ENCODE assay signal across 11 cellular contexts in the genomic region with DNA sequence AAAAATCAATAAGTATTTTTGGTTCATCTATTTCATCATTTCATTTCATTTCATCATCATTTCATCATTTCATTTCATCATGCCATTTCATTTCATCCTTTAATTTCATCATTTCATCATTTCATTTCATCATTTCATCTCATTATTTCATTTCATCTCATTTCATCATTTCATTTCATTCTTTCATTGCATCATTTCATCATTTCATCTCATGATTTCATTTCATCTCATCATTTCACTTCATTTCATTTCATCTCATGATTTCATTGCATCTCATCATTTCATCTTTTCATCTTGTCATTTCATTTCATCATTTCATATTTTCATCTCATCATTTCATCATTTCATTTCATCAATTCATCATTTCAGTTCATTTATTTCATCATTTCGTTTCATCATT. TPM values are rescaled to one million over a fixed set of nuclear protein-coding genes. Genes with fewer than 3 reads are reported as not detected.
DNase-seq lines count a peak whose midpoint lies in the region; ATAC-seq, FAIRE-seq and TF ChIP-seq lines count a peak whose summit lies in the region.
"Not testable (repeated sequence)": the region's sequence is repeated elsewhere in the genome, so short reads cannot be mapped to it uniquely, and the experiment has no call there.
"Had no signal": no experiment of that assay in that cellular context is flagged by ENCODE, and none has a peak within 500 bp of the region (broad histone marks: within the 10 kb centered on the region; RNA-seq: fewer than 3 reads in every experiment).

No MANE protein-coding gene starts in this region.

- in situ Hi-C loops in HepG2 (cut with HindIII; ENCODE audit: extremely low pct_ligation_motif_present, low pct_unique_long_range_greater_than_20kb) = not testable (repeated sequence)

- not testable (repeated sequence) for H4K20me1 ChIP-seq in astrocyte (ENCODE audit: insufficient read depth, low read length); HepG2 (ENCODE audit: insufficient read depth, low read length)

- H3K36me3 ChIP-seq in HEK293 (ENCODE audit: control insufficient read depth in 2 of 2, insufficient read depth in 1 of 2, low read length in 2 of 2); astrocyte (ENCODE audit: insufficient read depth, low read length); HepG2 (replicated peaks in 1 of 2; ENCODE audit: control insufficient read depth in 1 of 2, insufficient read depth in 2 of 2, low read length in 2 of 2): not testable (repeated sequence)

- not testable (repeated sequence) for TF ChIP-seq POLR2A in HepG2 (IDR thresholded peaks at IDR 0.05; ENCODE audit: insufficient read depth in 1 of 2, low read depth in 2 of 2, low read length in 2 of 2)

- not testable (repeated sequence) for TF ChIP-seq EP300 in HepG2 (IDR thresholded peaks at IDR 0.05; ENCODE audit: low read depth in 2 of 2, low read length in 2 of 2); HepG2 (CRISPR knock-in tag; IDR thresholded peaks at IDR 0.05; ENCODE audit: borderline replicate concordance)

- H3K9me3 ChIP-seq in HEK293 (ENCODE audit: control insufficient read depth, insufficient read depth, low read depth, low read length); astrocyte (ENCODE audit: insufficient read depth, low read depth, low read length); HepG2 (ENCODE audit: low read length): not testable (repeated sequence)

- not testable (repeated sequence) for H3K4me2 ChIP-seq in astrocyte (ENCODE audit: low read length); HepG2 (ENCODE audit: low read depth, low read length)

- not testable (repeated sequence) for H3K27me3 Mint-ChIP-seq in activated naive CD8-positive, alpha-beta T cell treated with anti-CD3 and anti-CD28 coated beads for 36 hours; astrocyte (ENCODE audit: low read depth, unreplicated experiment); stimulated activated naive CD8-positive, alpha-beta T cell treated with anti-CD3 and anti-CD28 coated beads, Interleukin-15, Interleukin-2, amounts not matched to agents 100 ng/mL and 50 ng/mL, for 24 hours

- H2AFZ ChIP-seq in astrocyte (ENCODE audit: low read depth, low read length); HepG2 (ENCODE audit: low read length): not testable (repeated sequence)

- not testable (repeated sequence) for H3K4me1 Mint-ChIP-seq in activated naive CD8-positive, alpha-beta T cell treated with anti-CD3 and anti-CD28 coated beads for 36 hours; astrocyte (ENCODE audit: low read depth, unreplicated experiment); stimulated activated naive CD8-positive, alpha-beta T cell treated with anti-CD3 and anti-CD28 coated beads, Interleukin-15, Interleukin-2, amounts not matched to agents 100 ng/mL and 50 ng/mL, for 24 hours (ENCODE audit: low read depth)

- POLR2A ChIA-PET in HEK293 (lab: Yijun Ruan, JAX); HepG2 (lab: Yijun Ruan, JAX): not testable (repeated sequence)

- peak overlapping the region; percentile 46 for H3K27ac Mint-ChIP-seq in activated naive CD8-positive, alpha-beta T cell treated with anti-CD3 and anti-CD28 coated beads for 36 hours
- not testable (repeated sequence) for H3K27ac Mint-ChIP-seq in astrocyte (ENCODE audit: unreplicated experiment)
- H3K27ac Mint-ChIP-seq in stimulated activated naive CD8-positive, alpha-beta T cell treated with anti-CD3 and anti-CD28 coated beads, Interleukin-15, Interleukin-2, amounts not matched to agents 100 ng/mL and 50 ng/mL, for 24 hours = peak overlapping the region; percentile 72

- intact Hi-C loops in HepG2 (cut with micrococcal nuclease; ENCODE audit: unreplicated experiment) = not testable (repeated sequence)

- ATAC-seq in HepG2 = not testable (repeated sequence)

- H3K27me3 ChIP-seq in astrocyte (ENCODE audit: insufficient read depth, low read length); HepG2 (ENCODE audit: control insufficient read depth in 1 of 2, insufficient read depth in 2 of 2, low read length in 2 of 2): not testable (repeated sequence)

- not testable (repeated sequence) for H3K9ac ChIP-seq in astrocyte (ENCODE audit: low read length); HepG2 (ENCODE audit: insufficient read depth, low read depth, low read length)

- CTCF ChIA-PET in HEK293 (lab: Yijun Ruan, JAX); HepG2 (lab: Yijun Ruan, JAX; ENCODE audit: low intra/inter-chr PET ratio, low total read pairs): not testable (repeated sequence)

- DNase-seq in RCC 7860 (ENCODE audit: low spot score); activated naive CD8-positive, alpha-beta T cell treated with anti-CD3 and anti-CD28 coated beads for 36 hours; astrocyte (ENCODE audit: low read depth); HepG2 (ENCODE audit: low spot score): not testable (repeated sequence)

- peaks cover 10% of the 10 kb centered on the region for H3K36me3 Mint-ChIP-seq in activated naive CD8-positive, alpha-beta T cell treated with anti-CD3 and anti-CD28 coated beads for 36 hours
- H3K36me3 Mint-ChIP-seq in astrocyte (ENCODE audit: low read depth, unreplicated experiment) = not testable (repeated sequence)
- peaks cover 11% of the 10 kb centered on the region for H3K36me3 Mint-ChIP-seq in stimulated activated naive CD8-positive, alpha-beta T cell treated with anti-CD3 and anti-CD28 coated beads, Interleukin-15, Interleukin-2, amounts not matched to agents 100 ng/mL and 50 ng/mL, for 24 hours (ENCODE audit: low read depth)

- H3K27ac ChIP-seq in HEK293 (ENCODE audit: extremely low read depth, low read depth, low read length); astrocyte (ENCODE audit: low read depth, low read length); HepG2 (ENCODE audit: extremely low read length, insufficient read depth, low read length): not testable (repeated sequence)

- H3K9me3 Mint-ChIP-seq in activated naive CD8-positive, alpha-beta T cell treated with anti-CD3 and anti-CD28 coated beads for 36 hours = peaks cover 16% of the 10 kb centered on the region
- H3K9me3 Mint-ChIP-seq in astrocyte (ENCODE audit: unreplicated experiment) = peaks cover 16% of the 10 kb centered on the region
- peaks cover 13% of the 10 kb centered on the region for H3K9me3 Mint-ChIP-seq in stimulated activated naive CD8-positive, alpha-beta T cell treated with anti-CD3 and anti-CD28 coated beads, Interleukin-15, Interleukin-2, amounts not matched to agents 100 ng/mL and 50 ng/mL, for 24 hours

- peak; percentile 7 for FAIRE-seq in RCC 7860 (lab: Jason Lieb, UNC)
- FAIRE-seq in astrocyte (lab: Jason Lieb, UNC) = peak; percentile 73
- peak; percentile 43 for FAIRE-seq in colon (lab: Jason Lieb, UNC)
- not testable (repeated sequence) for FAIRE-seq in HepG2 (lab: Jason Lieb, UNC)

- not testable (repeated sequence) for H3K4me3 ChIP-seq in HEK293 (ENCODE audit: low read depth, low read length); astrocyte (ENCODE audit: insufficient read depth, low read depth, low read length); HepG2 (replicated peaks in 1 of 3; ENCODE audit: insufficient read depth in 1 of 3, low read depth in 2 of 3, low read length in 3 of 3)

- BruUV-seq in HepG2 (replicated peaks; lab: Mats Ljungman, UMichigan) = not testable (repeated sequence)

- TF ChIP-seq CTCF in HEK293 (tag by site-specific recombination; IDR thresholded peaks at IDR 0.05); astrocyte (IDR thresholded peaks at IDR 0.05; ENCODE audit: insufficient read depth, low read depth, low read length); HepG2 (CRISPR knock-in tag; IDR thresholded peaks at IDR 0.05): not testable (repeated sequence)

- H3K4me3 Mint-ChIP-seq in activated naive CD8-positive, alpha-beta T cell treated with anti-CD3 and anti-CD28 coated beads for 36 hours; astrocyte (ENCODE audit: unreplicated experiment); stimulated activated naive CD8-positive, alpha-beta T cell treated with anti-CD3 and anti-CD28 coated beads, Interleukin-15, Interleukin-2, amounts not matched to agents 100 ng/mL and 50 ng/mL, for 24 hours: not testable (repeated sequence)

- 3% methylated on average over 1 of the region's 1 CpG for WGBS in HepG2 (ENCODE audit: low lambda C conversion rate)

- H3K79me2 ChIP-seq in astrocyte (ENCODE audit: insufficient read depth, low read length); HepG2 (ENCODE audit: insufficient read depth, low read length): not testable (repeated sequence)

- not testable (repeated sequence) for H3K4me1 ChIP-seq in HEK293 (ENCODE audit: control insufficient read depth, insufficient read depth, low read length); astrocyte (ENCODE audit: insufficient read depth, low read length); HepG2 (ENCODE audit: insufficient read depth, low read length)

- not testable (repeated sequence) for TF ChIP-seq RAD21 in HepG2 (CRISPR knock-in tag; IDR thresholded peaks at IDR 0.05)

RNA-seq across cellular contexts. Expression of a gene that starts 31.2 kb away (rescaled TPM):
- total RNA-seq in activated naive CD8-positive, alpha-beta T cell treated with anti-CD3 and anti-CD28 coated beads for 36 hours = not detected
- total RNA-seq in astrocyte (not detected in 2 replicates), HepG2 (2016; rRNA removed; fragmentation: Illumina TruSeq; extraction: Trizol) (not detected in 2 replicates)
- total RNA-seq in HepG2 (2016; cell fraction: cytosol; rRNA removed; fragmentation: Illumina TruSeq; extraction: Trizol; ENCODE audit: low read depth) = not detected in 2 replicates
- not detected in 2 replicates for total RNA-seq in HepG2 (2016; cell fraction: insoluble cytoplasmic fraction; rRNA removed; fragmentation: Illumina TruSeq; extraction: Trizol)
- not detected in 2 replicates for total RNA-seq in HepG2 (2016; cell fraction: membrane; rRNA removed; fragmentation: Illumina TruSeq; extraction: Trizol)
- not detected in 2 replicates for total RNA-seq in HepG2 (2016; cell fraction: nucleus; rRNA removed; fragmentation: Illumina TruSeq; extraction: Trizol)
- polyA plus RNA-seq in HepG2 (2011; rRNA removed) = not detected in 2 replicates
- not detected in 2 replicates for polyA plus RNA-seq in HepG2 (2011; cell fraction: cytosol; rRNA removed)
- not detected in 2 replicates for polyA plus RNA-seq in HepG2 (2011; cell fraction: nucleus; rRNA removed)
- polyA plus RNA-seq in HepG2 (2012) = not detected in 2 replicates
- not detected in 2 replicates for polyA plus RNA-seq in HepG2 (2016; cell fraction: cytosol; fragmentation: Illumina TruSeq; extraction: Trizol; ENCODE audit: low read depth)
- polyA plus RNA-seq in HepG2 (2016; cell fraction: insoluble cytoplasmic fraction; fragmentation: Illumina TruSeq; extraction: Trizol; ENCODE audit: low read depth) = not detected in 2 replicates
- polyA plus RNA-seq in HepG2 (2016; cell fraction: membrane; fragmentation: Illumina TruSeq; extraction: Trizol; ENCODE audit: low read depth) = not detected in 2 replicates
- polyA plus RNA-seq in HepG2 (2016; cell fraction: nucleus; fragmentation: Illumina TruSeq; extraction: Trizol; ENCODE audit: insufficient read depth, low read depth) = not detected in 2 replicates
- not detected in 2 replicates for polyA minus RNA-seq in HepG2 (2011; rRNA and poly(A)+ RNA removed; ENCODE audit: low replicate concordance)
- not detected in 2 replicates for polyA minus RNA-seq in HepG2 (2011; cell fraction: cytosol; rRNA and poly(A)+ RNA removed)
- polyA minus RNA-seq in HepG2 (2011; cell fraction: nucleus; rRNA and poly(A)+ RNA removed) = not detected in 2 replicates
- total RNA-seq: CD4-positive, CD25-positive, alpha-beta regulatory T cell; CD8-positive, alpha-beta memory T cell; H7 had no signal
- polyA plus RNA-seq: CD4-positive, CD25-positive, alpha-beta regulatory T cell; CD8-positive, alpha-beta memory T cell; IgD-negative memory B cell had no signal
